9 cellular contexts compared by ENCODE assay signal in the genomic region with DNA sequence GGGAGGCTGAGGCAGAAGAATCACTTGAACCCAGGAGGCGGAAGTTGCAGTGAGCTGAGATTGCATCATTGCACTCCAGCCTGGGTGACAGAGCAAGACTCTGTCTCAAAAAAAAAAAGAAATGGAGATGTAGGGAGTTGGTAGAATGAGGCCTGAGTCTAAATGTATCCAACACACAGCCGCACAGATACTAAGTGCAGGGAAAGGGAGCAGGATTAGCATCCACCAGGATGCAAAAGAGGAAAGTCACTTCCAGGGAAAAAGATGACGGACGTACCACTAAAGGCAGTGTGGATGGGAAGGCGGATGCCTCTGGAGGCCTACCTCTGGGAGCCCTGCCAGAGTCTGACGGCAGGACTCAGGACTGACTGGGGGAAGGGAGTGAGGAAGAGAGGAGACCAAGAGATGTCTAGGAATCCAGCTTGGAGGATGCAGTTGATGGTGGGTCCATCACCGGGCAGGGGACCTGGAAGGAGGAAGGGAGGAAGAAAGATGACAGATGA. TPM values are rescaled to one million over a fixed set of nuclear protein-coding genes. Genes with fewer than 3 reads are reported as not detected.
A peak's percentile ranks its signal among the peaks of the same experiment; 100 is the strongest.
DNase-seq lines count a peak whose midpoint lies in the region; TF ChIP-seq lines count a peak whose summit lies in the region.
"Had no signal": no experiment of that assay in that cellular context is flagged by ENCODE, and none has a peak within 500 bp of the region (broad histone marks: within the 10 kb centered on the region; RNA-seq: fewer than 3 reads in every experiment).

No MANE protein-coding gene starts in this region.

- H3K4me1 ChIP-seq in ovary (ENCODE audit: insufficient read depth), result no peaks in the 10 kb centered on the region
- H3K4me1 ChIP-seq: lower lobe of right lung had no signal

- no peak overlapping the region for H3K4me3 ChIP-seq in ovary
- H3K4me3 ChIP-seq: lower lobe of right lung, tibial artery had no signal

- intact Hi-C loops in ovary (cut with DNase I), result loop anchor here in 3 of 4 donors (10.0 kb wide), 4 partner anchors 215 to 515 kb away; partner anchors contain the start of gene CCER2 (in 1 of the 3)

- TF ChIP-seq CTCF in ovary (IDR thresholded peaks at IDR 0.05) (no peak), mesothelial cell of epicardium (IDR thresholded peaks at IDR 0.05; ENCODE audit: unreplicated experiment) (no peak)

- no peaks in the 10 kb centered on the region for H3K36me3 ChIP-seq in ovary

- 33 to 36% (median 35%) methylated on average over 7 of the region's 7 CpGs for WGBS in ovary, 3 donors

- no peak for TF ChIP-seq EP300 in ovary (IDR thresholded peaks at IDR 0.05)

- peaks cover 3% of the 10 kb centered on the region for H3K4me1 Mint-ChIP-seq in mesothelial cell of epicardium

- no peak overlapping the region for H3K27ac ChIP-seq in ovary
- H3K27ac ChIP-seq: 22Rv1, lower lobe of right lung, tibial artery had no signal

- peaks cover 8% of the 10 kb centered on the region for H3K36me3 Mint-ChIP-seq in mesothelial cell of epicardium

- H3K4me3 Mint-ChIP-seq in mesothelial cell of epicardium, result no peak overlapping the region
- H3K4me3 Mint-ChIP-seq: activated T-cell treated with anti-CD3 and anti-CD28 coated beads, Interleukin-2, amount 50 U/mL, for 72 hours had no signal

- H3K9me3 Mint-ChIP-seq in mesothelial cell of epicardium, result no peaks in the 10 kb centered on the region
- H3K9me3 Mint-ChIP-seq: activated T-cell treated with anti-CD3 and anti-CD28 coated beads, Interleukin-2, amount 50 U/mL, for 72 hours had no signal

- H3K27me3 ChIP-seq in ovary, result no peaks in the 10 kb centered on the region

- no peaks in the 10 kb centered on the region for H3K27me3 Mint-ChIP-seq in mesothelial cell of epicardium (ENCODE audit: low read depth)

- TF ChIP-seq POLR2A in ovary (IDR thresholded peaks at IDR 0.05), result no peak

- no peak overlapping the region for H3K27ac Mint-ChIP-seq in mesothelial cell of epicardium
- H3K27ac Mint-ChIP-seq: activated T-cell treated with anti-CD3 and anti-CD28 coated beads, Interleukin-2, amount 50 U/mL, for 72 hours had no signal

- DNase-seq in NCI-H2029 (lab: John Stamatoyannopoulos, UW) (peak; percentile 28), NCI-H2029 treated with DMSO at 0.1 percent for 48 hours (lab: John Stamatoyannopoulos, UW) (no peak), ovary (peak in 4 of 5 donors; percentile 31 to 49 (median 35)), mesothelial cell of epicardium (ENCODE audit: low spot score in 2 of 2, unreplicated experiment in 2 of 2) (no peak)
- DNase-seq: activated T-cell treated with anti-CD3 and anti-CD28 coated beads, Interleukin-2, amount 50 U/mL, for 72 hours; lower lobe of right lung; NCI-H1930; tibial artery had no signal

- no peaks in the 10 kb centered on the region for H3K9me3 ChIP-seq in ovary
- H3K9me3 ChIP-seq: lower lobe of right lung, tibial artery had no signal

RNA-seq across cellular contexts. Expression of gene FAM98C, which starts 6.8 kb away (rescaled TPM):
- total RNA-seq in ovary (10 to 100 TPM; 16.5 to 23.7 (median 20.9) TPM), mesothelial cell of epicardium (17.9 to 20.6 TPM (median 18.8 TPM) in 3 replicates)
- 10 to 100 TPM in 1 of 2 donors, 1 to 10 TPM in 1; 7.8 to 18.8 TPM for polyA plus RNA-seq in ovary

RNA-seq across cellular contexts. Expression of gene RASGRP4, which starts 16.3 kb away (rescaled TPM):
- 1 to 10 TPM in 3 of 7 donors, under 1 TPM in 4; 0.45 to 1.8 (median 0.84) TPM for total RNA-seq in ovary
- polyA plus RNA-seq in ovary, result 1 to 10 TPM in 1 of 2 donors, under 1 TPM in 1; 0.58 to 2.5 TPM
- total RNA-seq in mesothelial cell of epicardium, result 1.1 to 1.7 TPM (median 1.2 TPM) in 3 replicates

RNA-seq across cellular contexts. Expression of gene SPRED3, which starts 21.2 kb away (rescaled TPM):
- total RNA-seq in ovary (1 to 10 TPM in 4 of 7 donors, under 1 TPM in 3; 0.24 to 2.1 (median 1.0) TPM), mesothelial cell of epicardium (6.7 to 7.1 TPM (median 7.0 TPM) in 3 replicates)
- under 1 TPM; 0.29 to 0.60 TPM for polyA plus RNA-seq in ovary

RNA-seq across cellular contexts. Expression of gene GGN, which starts 21.8 kb away (rescaled TPM):
- total RNA-seq in ovary (under 1 TPM in 5 of 7 donors, not detected in 2; 0.24 to 0.75 (median 0.69) TPM), mesothelial cell of epicardium (1.3 to 2.4 TPM (median 2.0 TPM) in 3 replicates)
- polyA plus RNA-seq in ovary, result under 1 TPM in 1 of 2 donors, not detected in 1; 0.28 TPM

RNA-seq across cellular contexts. Expression of gene RYR1, which starts 23.8 kb away (rescaled TPM):
- 1 to 10 TPM in 3 of 7 donors, under 1 TPM in 4; 0.57 to 2.6 (median 0.88) TPM for total RNA-seq in ovary
- 1 to 10 TPM; 1.5 to 1.6 TPM for polyA plus RNA-seq in ovary
- total RNA-seq in mesothelial cell of epicardium, result 0.20 to 0.49 TPM (median 0.27 TPM) in 3 replicates

Comparison
In these comparisons a context has a peak if more than half of its experiments do, and no peak if none do; other contexts are left out.
1. DNase-seq: peak in NCI-H2029 (single experiment) and ovary (4 of 5); none in NCI-H2029 treated with DMSO at 0.1 percent for 48 hours (single experiment) and mesothelial cell of epicardium (0 of 2).